In the genomic region with DNA sequence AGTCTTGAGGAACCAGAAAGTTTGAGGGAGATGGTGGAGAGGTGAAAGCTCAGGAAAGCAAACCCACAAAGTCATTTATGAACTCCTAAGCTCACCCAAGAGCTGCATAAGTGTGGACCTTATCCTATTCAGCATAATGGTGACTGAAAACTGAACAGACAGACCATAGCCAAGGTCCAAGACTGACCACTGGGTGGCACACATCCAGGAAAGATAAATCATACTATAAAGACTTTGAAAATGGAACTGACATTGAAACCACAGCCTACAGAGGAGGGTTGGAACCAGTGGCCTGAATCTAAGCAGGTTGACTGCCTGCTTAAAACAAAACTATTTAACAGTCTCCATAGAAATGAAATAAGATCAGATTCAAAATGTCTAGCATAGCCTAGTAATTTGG, we compare ENCODE assay signal across 8 cellular contexts.
DNase-seq lines count a peak whose midpoint lies in the region; ATAC-seq and TF ChIP-seq lines count a peak whose summit lies in the region.

No MANE protein-coding gene starts in this region.

- H3K4me3 ChIP-seq in astrocyte of the cerebellum (ENCODE audit: low read depth, low read length) = no peak overlapping the region
- no peak overlapping the region for H3K4me3 ChIP-seq in testis
- H3K4me3 ChIP-seq in lower leg skin (ENCODE audit: low read depth, poor library complexity, severe bottlenecking) = no peak overlapping the region
- no peak overlapping the region for H3K4me3 ChIP-seq in dorsolateral prefrontal cortex

- no peak for TF ChIP-seq CTCF in astrocyte of the cerebellum (IDR thresholded peaks at IDR 0.05; ENCODE audit: low read depth, low read length, missing control alignments)
- TF ChIP-seq CTCF in testis (IDR thresholded peaks at IDR 0.05) = no peak
- no peak for TF ChIP-seq CTCF in lower leg skin (IDR thresholded peaks at IDR 0.05)
- TF ChIP-seq CTCF in dorsolateral prefrontal cortex (IDR thresholded peaks at IDR 0.05 in 54 of 56, conservative IDR thresholded peaks at IDR 0.05 in 2 of 56; ENCODE audit: low read depth in 1 of 56, partially characterized antibody in 56 of 56) = no peak

- DNase-seq in D341Med (ENCODE audit: low spot score) (peak; percentile 7), astrocyte of the cerebellum (ENCODE audit: low read depth) (peak; percentile 24), testis (peak; percentile 19), superior temporal gyrus (ENCODE audit: extremely low spot score) (no peak), lower leg skin (ENCODE audit: low spot score in 2 of 2) (no peak), dorsolateral prefrontal cortex (no peak)

- H3K36me3 ChIP-seq in testis (ENCODE audit: low read depth, missing control alignments) = no peaks in the 10 kb centered on the region

- no peaks in the 10 kb centered on the region for H3K4me1 ChIP-seq in testis

- H3K27me3 ChIP-seq in testis = no peaks in the 10 kb centered on the region
- H3K27me3 ChIP-seq in dorsolateral prefrontal cortex = no peaks in the 10 kb centered on the region

- H3K27ac ChIP-seq in testis = no peak overlapping the region
- no peak overlapping the region for H3K27ac ChIP-seq in dorsolateral prefrontal cortex

- intact Hi-C loops in testis (cut with DNase I; ENCODE audit: low total_unique reads) = no loop called here
- intact Hi-C loops in lower leg skin (cut with DNase I; ENCODE audit: low total_unique reads) = no loop called here
- intact Hi-C loops in dorsolateral prefrontal cortex (cut with DNase I) = no loop called here

- in situ Hi-C loops in astrocyte of the cerebellum (cut with HindIII; ENCODE audit: low sequenced_read_pairs) = no loop called here

- ATAC-seq in GM19397 (IDR thresholded peaks at IDR 0.05; ENCODE audit: unreplicated experiment) (peak; percentile 88), HG03469 (IDR thresholded peaks at IDR 0.05; ENCODE audit: unreplicated experiment) (peak; percentile 71)

- H3K9me3 ChIP-seq in testis = no peaks in the 10 kb centered on the region

- TF ChIP-seq POLR2A in testis (IDR thresholded peaks at IDR 0.05) = no peak
- TF ChIP-seq POLR2A in lower leg skin (IDR thresholded peaks at IDR 0.05) = no peak

Comparison
In these comparisons a context has a peak if more than half of its experiments do, and no peak if none do; other contexts are left out.
1. DNase-seq: peak in D341Med (single experiment), astrocyte of the cerebellum (single experiment) and testis (single experiment); none in superior temporal gyrus (single experiment), lower leg skin (0 of 2) and dorsolateral prefrontal cortex (0 of 10).